18 cellular contexts compared by ENCODE assay signal in the genomic region with DNA sequence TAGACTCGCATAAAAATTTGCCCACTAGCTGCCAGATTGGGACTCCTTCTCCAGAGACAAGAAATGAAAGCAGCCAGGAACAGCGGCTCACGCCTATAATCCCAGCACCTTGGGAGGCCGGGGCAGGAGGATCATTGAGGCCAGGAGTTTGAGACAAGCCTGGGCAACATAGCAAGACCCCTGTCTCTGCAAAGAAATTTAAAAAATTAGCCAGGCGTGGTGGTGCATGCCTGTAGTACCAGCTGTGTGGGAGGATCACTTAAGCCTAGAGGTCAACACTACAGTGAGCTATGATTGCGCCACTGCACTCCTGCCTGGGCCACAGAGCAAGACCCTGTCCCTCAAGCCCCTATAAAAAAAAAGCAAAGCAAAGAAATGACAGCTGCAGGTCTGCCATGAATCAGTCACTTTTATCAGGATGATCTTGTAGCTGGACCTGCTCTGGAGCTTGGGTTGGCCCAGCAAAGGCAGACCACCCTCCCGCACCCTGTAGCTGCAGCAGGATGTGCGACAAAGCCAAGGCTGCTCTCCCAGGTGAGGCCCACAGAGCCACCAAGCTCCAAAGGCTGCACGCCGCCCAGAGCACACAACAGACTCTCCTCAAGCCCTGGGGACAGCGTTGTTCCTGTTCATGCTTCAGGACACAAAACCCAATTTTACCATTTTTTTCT. TPM values are rescaled to one million over a fixed set of nuclear protein-coding genes. Genes with fewer than 3 reads are reported as not detected.
DNase-seq lines count a peak whose midpoint lies in the region; ATAC-seq and TF ChIP-seq lines count a peak whose summit lies in the region.
"Had no signal": no experiment of that assay in that cellular context is flagged by ENCODE, and none has a peak within 500 bp of the region (broad histone marks: within the 10 kb centered on the region; RNA-seq: fewer than 3 reads in every experiment).

No MANE protein-coding gene starts in this region.

- intact Hi-C loops in CD4-positive, alpha-beta memory T cell (cut with micrococcal nuclease) = no loop called here
- intact Hi-C loops in activated CD4-positive, alpha-beta memory T cell treated with anti-CD3 and anti-CD28 coated beads for 36 hours (cut with micrococcal nuclease) = no loop called here

- H3K9me3 Mint-ChIP-seq in CD4-positive, alpha-beta memory T cell = peaks cover 0 to 2% (median 0%) of the 10 kb centered on the region in 8 donors
- no peaks in the 10 kb centered on the region for H3K9me3 Mint-ChIP-seq in activated CD4-positive, alpha-beta memory T cell treated with anti-CD3 and anti-CD28 coated beads for 36 hours
- H3K9me3 Mint-ChIP-seq in endothelial cell (ENCODE audit: unreplicated experiment) = no peaks in the 10 kb centered on the region
- H3K9me3 Mint-ChIP-seq: activated naive CD4-positive, alpha-beta T cell treated with anti-CD3 and anti-CD28 coated beads, Interleukin-2, amount 50 U/mL, for 24 hours had no signal

- H3K4me1 ChIP-seq in BLaER1 = peaks cover 83% of the 10 kb centered on the region
- peaks cover 58% of the 10 kb centered on the region for H3K4me1 ChIP-seq in CD4-positive, alpha-beta memory T cell (ENCODE audit: insufficient read depth, low read length)
- H3K4me1 ChIP-seq: breast epithelium, pancreas, thyroid gland had no signal

- peak in 1 of 5 donors; percentile 31 for DNase-seq in CD4-positive, alpha-beta memory T cell
- no peak for DNase-seq in activated CD4-positive, alpha-beta memory T cell treated with anti-CD3 and anti-CD28 coated beads for 36 hours
- no peak for DNase-seq in endothelial cell (ENCODE audit: low spot score)
- DNase-seq in left lobe of liver (ENCODE audit: low spot score) = no peak
- DNase-seq: DMS53, glutamatergic neuron, IMR-90, NCI-H1048, NCI-H2107, NCI-H526 treated with DMSO at 0.1 percent for 48 hours, thyroid gland had no signal

- H3K4me1 Mint-ChIP-seq in CD4-positive, alpha-beta memory T cell = peaks cover 42 to 84% (median 59%) of the 10 kb centered on the region in 4 donors
- H3K4me1 Mint-ChIP-seq in activated CD4-positive, alpha-beta memory T cell treated with anti-CD3 and anti-CD28 coated beads for 36 hours (ENCODE audit: low read depth) = peaks cover 63% of the 10 kb centered on the region
- H3K4me1 Mint-ChIP-seq in endothelial cell (ENCODE audit: unreplicated experiment) = peaks cover 43% of the 10 kb centered on the region

- peaks cover 98% of the 10 kb centered on the region for H3K36me3 ChIP-seq in BLaER1
- peaks cover 59% of the 10 kb centered on the region for H3K36me3 ChIP-seq in CD4-positive, alpha-beta memory T cell (ENCODE audit: insufficient read depth, low read length)

- POLR2A ChIA-PET in CD4-positive, alpha-beta memory T cell (lab: Charles Lee; ENCODE audit: partially characterized antibody) = interaction anchor here (1.4 to 6.1 kb wide), 14 partner anchors 11 to 103 kb away, joined by 4 to 99 read pairs (median 12); partner anchors contain the start of genes CYTH1 and USP36
- POLR2A ChIA-PET in activated CD4-positive, alpha-beta memory T cell treated with anti-CD3 and anti-CD28 coated beads for 36 hours (lab: Charles Lee) = interaction anchor here (0.6 to 2.1 kb wide), 3 partner anchors 15 to 1772 kb away, joined by 3 to 7 read pairs (median 3); partner anchors contain the start of gene USP36

- peaks cover 93% of the 10 kb centered on the region for H4K20me1 ChIP-seq in BLaER1

- no peaks in the 10 kb centered on the region for H3K27me3 ChIP-seq in BLaER1
- H3K27me3 ChIP-seq in CD4-positive, alpha-beta memory T cell (ENCODE audit: insufficient read depth, low read length) = no peaks in the 10 kb centered on the region
- H3K27me3 ChIP-seq: breast epithelium, pancreas, thyroid gland had no signal

- H3K36me3 Mint-ChIP-seq in CD4-positive, alpha-beta memory T cell = peaks cover 70 to 79% of the 10 kb centered on the region in 2 donors
- H3K36me3 Mint-ChIP-seq in activated CD4-positive, alpha-beta memory T cell treated with anti-CD3 and anti-CD28 coated beads for 36 hours = peaks cover 79% of the 10 kb centered on the region
- peaks cover 52% of the 10 kb centered on the region for H3K36me3 Mint-ChIP-seq in endothelial cell (ENCODE audit: low read depth, unreplicated experiment)

- H3K27me3 Mint-ChIP-seq in CD4-positive, alpha-beta memory T cell = no peaks in the 10 kb centered on the region
- H3K27me3 Mint-ChIP-seq in activated CD4-positive, alpha-beta memory T cell treated with anti-CD3 and anti-CD28 coated beads for 36 hours = no peaks in the 10 kb centered on the region
- H3K27me3 Mint-ChIP-seq in endothelial cell (ENCODE audit: unreplicated experiment) = peaks cover 6% of the 10 kb centered on the region
- H3K27me3 Mint-ChIP-seq: activated naive CD4-positive, alpha-beta T cell treated with anti-CD3 and anti-CD28 coated beads, Interleukin-2, amount 50 U/mL, for 24 hours had no signal

- CTCF ChIA-PET in CD4-positive, alpha-beta memory T cell (lab: Charles Lee; ENCODE audit: partially characterized antibody) = interaction anchor here (1.0 to 3.2 kb wide), 11 partner anchors 8 to 374 kb away, joined by 4 to 17 read pairs (median 6); no protein-coding TSS in a partner anchor
- CTCF ChIA-PET in activated CD4-positive, alpha-beta memory T cell treated with anti-CD3 and anti-CD28 coated beads for 36 hours (lab: Charles Lee) = interaction anchor here (1.4 kb wide), 1 partner anchor 18 kb away, joined by 3 read pairs; no protein-coding TSS in a partner anchor

- ATAC-seq in left lobe of liver (no peak), HG03039 (IDR thresholded peaks at IDR 0.05; ENCODE audit: unreplicated experiment) (no peak), GM21515 (IDR thresholded peaks at IDR 0.05; ENCODE audit: unreplicated experiment) (no peak)
- ATAC-seq: lower lobe of right lung had no signal

- no peak for TF ChIP-seq CTCF in endothelial cell (IDR thresholded peaks at IDR 0.05; ENCODE audit: unreplicated experiment)

- no peak overlapping the region for H3K9ac ChIP-seq in BLaER1

- peak overlapping the region; percentile 10; the same call in 1 of the 2 replicates for H3K27ac ChIP-seq in BLaER1
- H3K27ac ChIP-seq in CD4-positive, alpha-beta memory T cell (ENCODE audit: low read depth, low read length) = peak overlapping the region; percentile 83
- H3K27ac ChIP-seq: pancreas had no signal

- H3K4me3 Mint-ChIP-seq in CD4-positive, alpha-beta memory T cell = peak overlapping the region in 6 of 8 donors; percentile 28 to 80 (median 76)
- no peak overlapping the region for H3K4me3 Mint-ChIP-seq in activated CD4-positive, alpha-beta memory T cell treated with anti-CD3 and anti-CD28 coated beads for 36 hours
- H3K4me3 Mint-ChIP-seq in endothelial cell (ENCODE audit: unreplicated experiment) = no peak overlapping the region

- no peaks in the 10 kb centered on the region for H3K9me3 ChIP-seq in BLaER1
- no peaks in the 10 kb centered on the region for H3K9me3 ChIP-seq in CD4-positive, alpha-beta memory T cell (ENCODE audit: control insufficient read depth in 1 of 2, low read length in 2 of 2)
- H3K9me3 ChIP-seq: breast epithelium, lower lobe of right lung, pancreas, thyroid gland had no signal

- H3K27ac Mint-ChIP-seq in CD4-positive, alpha-beta memory T cell = peak overlapping the region; percentile 86 to 100 (median 96)
- peak overlapping the region; percentile 93 for H3K27ac Mint-ChIP-seq in activated CD4-positive, alpha-beta memory T cell treated with anti-CD3 and anti-CD28 coated beads for 36 hours
- H3K27ac Mint-ChIP-seq in endothelial cell (ENCODE audit: unreplicated experiment) = peak overlapping the region; percentile 98

- peak overlapping the region; percentile 79 for H3K4me2 ChIP-seq in BLaER1

- no peak overlapping the region for H3K4me3 ChIP-seq in BLaER1
- no peak overlapping the region for H3K4me3 ChIP-seq in CD4-positive, alpha-beta memory T cell (ENCODE audit: low read length in 2 of 2)
- H3K4me3 ChIP-seq: breast epithelium, lower lobe of right lung, pancreas, thyroid gland had no signal

RNA-seq across cellular contexts. Expression of gene USP36, which starts 20.4 kb away (rescaled TPM):
- 100 to 1,000 TPM; 181 to 183 TPM for total RNA-seq in CD4-positive, alpha-beta memory T cell
- 10 to 100 TPM; 35.4 to 55.1 TPM for polyA plus RNA-seq in CD4-positive, alpha-beta memory T cell
- total RNA-seq in activated CD4-positive, alpha-beta memory T cell treated with anti-CD3 and anti-CD28 coated beads for 36 hours = 10 to 100 TPM; 71.2 to 74.3 TPM
- total RNA-seq in endothelial cell (ENCODE audit: unreplicated experiment) = 56.7 TPM
- 21.8 TPM for total RNA-seq in left lobe of liver

RNA-seq across cellular contexts. Expression of gene CYTH1, which starts 38.2 kb away (rescaled TPM):
- 100 to 1,000 TPM; 380 to 390 TPM for total RNA-seq in CD4-positive, alpha-beta memory T cell
- 100 to 1,000 TPM; 271 to 370 TPM for polyA plus RNA-seq in CD4-positive, alpha-beta memory T cell
- total RNA-seq in activated CD4-positive, alpha-beta memory T cell treated with anti-CD3 and anti-CD28 coated beads for 36 hours = 100 to 1,000 TPM; 184 to 204 TPM
- total RNA-seq in endothelial cell (ENCODE audit: unreplicated experiment) (73.3 TPM), left lobe of liver (32.1 TPM)

Comparison
In these comparisons a context has a peak if more than half of its experiments do, and no peak if none do; other contexts are left out.
1. H3K4me3 Mint-ChIP-seq: peak in CD4-positive, alpha-beta memory T cell (6 of 8); none in activated CD4-positive, alpha-beta memory T cell treated with anti-CD3 and anti-CD28 coated beads for 36 hours (single experiment) and endothelial cell (single experiment).
2. Peak in every context shown above with its lines, with median percentiles within 50 percentile points of each other: H3K27ac Mint-ChIP-seq.